In genomic region chr17:73285916-73286862, GRCh38 we compare ENCODE assay signal across 18 cellular contexts. TPM values are rescaled to one million over a fixed set of nuclear protein-coding genes. Genes with fewer than 3 reads are reported as not detected.
DNase-seq lines count a peak whose midpoint lies in the region; TF ChIP-seq lines count a peak whose summit lies in the region.
"Had no signal": no experiment of that assay in that cellular context is flagged by ENCODE, and none has a peak within 500 bp of the region (broad histone marks: within the 10 kb centered on the region; RNA-seq: fewer than 3 reads in every experiment).

No MANE protein-coding gene starts in this region.

- H3K27ac ChIP-seq in ascending aorta (peak overlapping the region; percentile 52 to 53), stomach smooth muscle (ENCODE audit: low read length) (peak overlapping the region; percentile 89), OCI-LY7 (ENCODE audit: low read depth, low read length, poor library complexity, severe bottlenecking) (no peak overlapping the region)
- H3K27ac ChIP-seq: SJCRH30 had no signal

- H3K27me3 ChIP-seq in ascending aorta: no peaks in the 10 kb centered on the region
- no peaks in the 10 kb centered on the region for H3K27me3 ChIP-seq in stomach smooth muscle (ENCODE audit: control insufficient read depth in 1 of 2, insufficient read depth in 2 of 2, low read length in 2 of 2)
- H3K27me3 ChIP-seq: SJCRH30 had no signal

- H3K4me1 Mint-ChIP-seq in HFFc6 (ENCODE audit: low read depth): peaks cover 48% of the 10 kb centered on the region

- no peaks in the 10 kb centered on the region for H3K9me3 ChIP-seq in ascending aorta
- no peaks in the 10 kb centered on the region for H3K9me3 ChIP-seq in stomach smooth muscle (ENCODE audit: control insufficient read depth in 2 of 2, low read length in 2 of 2)
- H3K9me3 ChIP-seq in OCI-LY7 (ENCODE audit: low read length): no peaks in the 10 kb centered on the region
- H3K9me3 ChIP-seq: SJCRH30 had no signal

- BruUV-seq in OCI-LY7 (replicated peaks; lab: Mats Ljungman, UMichigan): no TSS peak

- H3K27ac Mint-ChIP-seq in HFFc6: peak overlapping the region; percentile 52; the same call in 1 of the 2 replicates
- H3K27ac Mint-ChIP-seq: activated CD4-positive, alpha-beta T cell treated with anti-CD3 and anti-CD28 coated beads for 36 hours; activated naive CD4-positive, alpha-beta T cell treated with anti-CD3 and anti-CD28 coated beads, Interleukin-2, amount 50 U/mL, for 24 hours; T-helper 2 cell treated with Interferon-gamma antibody and Interleukin-4, amounts not matched to agents 5 μg/mL and 100 μg/mL, for 36 hours had no signal

- no peaks in the 10 kb centered on the region for H3K79me2 ChIP-seq in OCI-LY7 (ENCODE audit: insufficient read depth, low read depth, low read length)

- H3K4me1 ChIP-seq in ascending aorta (peaks cover 10 to 48% of the 10 kb centered on the region in 2 donors), stomach smooth muscle (ENCODE audit: control insufficient read depth, insufficient read depth, low read length) (peaks cover 80% of the 10 kb centered on the region), OCI-LY7 (ENCODE audit: insufficient read depth, low read length, poor library complexity, severe bottlenecking) (no peaks in the 10 kb centered on the region)

- H3K4me3 ChIP-seq in ascending aorta (no peak overlapping the region), stomach smooth muscle (ENCODE audit: low read length in 2 of 2) (peak overlapping the region in 1 of 2 donors; percentile 40), OCI-LY7 (ENCODE audit: low read depth, low read length, poor library complexity, severe bottlenecking) (no peak overlapping the region)
- H3K4me3 ChIP-seq: SJCRH30 had no signal

- TF ChIP-seq CTCF in HFFc6 (IDR thresholded peaks at IDR 0.05) (no peak), ascending aorta (IDR thresholded peaks at IDR 0.05) (no peak), OCI-LY7 (conservative IDR thresholded peaks at IDR 0.05; ENCODE audit: low read length) (no peak)

- peaks cover 9% of the 10 kb centered on the region for H3K36me3 Mint-ChIP-seq in HFFc6 (ENCODE audit: low read depth)
- H3K36me3 Mint-ChIP-seq: activated naive CD4-positive, alpha-beta T cell treated with anti-CD3 and anti-CD28 coated beads, Interleukin-2, amount 50 U/mL, for 24 hours had no signal

- DNase-seq in HFFc6 (no peak), ascending aorta (ENCODE audit: low spot score in 2 of 2) (no peak), islet precursor cell (peak; percentile 59), glomerular visceral epithelial cell (ENCODE audit: extremely low spot score) (no peak), OCI-LY7 (ENCODE audit: low spot score) (no peak), NCI-H187 (lab: John Stamatoyannopoulos, UW) (no peak), middle frontal gyrus (ENCODE audit: extremely low spot score, low spot score) (no peak)
- DNase-seq: activated CD4-positive, alpha-beta T cell treated with anti-CD3 and anti-CD28 coated beads for 36 hours; NCI-H1930; retina; SJCRH30; stimulated activated CD4-positive, alpha-beta T cell treated with anti-CD3 and anti-CD28 coated beads, Interleukin-2, amount 100 ng/mL, for 24 hours had no signal

- CTCF ChIA-PET in OCI-LY7 (lab: Charles Lee; ENCODE audit: unreplicated experiment): no interaction called here

- peak overlapping the region in 1 of 2 donors; percentile 21 for H3K9ac ChIP-seq in stomach smooth muscle (ENCODE audit: low read length in 2 of 2)

- H3K9me3 Mint-ChIP-seq in HFFc6: no peaks in the 10 kb centered on the region
- H3K9me3 Mint-ChIP-seq: activated naive CD4-positive, alpha-beta T cell treated with anti-CD3 and anti-CD28 coated beads, Interleukin-2, amount 50 U/mL, for 24 hours; T-helper 2 cell treated with Interferon-gamma antibody and Interleukin-4, amounts not matched to agents 5 μg/mL and 100 μg/mL, for 36 hours had no signal

- POLR2A ChIA-PET in OCI-LY7 (lab: Charles Lee): no interaction called here

- H3K4me2 ChIP-seq in OCI-LY7 (ENCODE audit: low read length): no peak overlapping the region

- H3K36me3 ChIP-seq in ascending aorta (peaks cover 19 to 20% of the 10 kb centered on the region in 2 donors), stomach smooth muscle (ENCODE audit: control insufficient read depth in 2 of 2, insufficient read depth in 2 of 2, low read length in 2 of 2) (peaks cover 14 to 20% of the 10 kb centered on the region in 2 donors), OCI-LY7 (ENCODE audit: insufficient read depth, low read length) (no peaks in the 10 kb centered on the region)
- H3K36me3 ChIP-seq: SJCRH30 had no signal

- H3K9me2 ChIP-seq in OCI-LY7 (ENCODE audit: insufficient read depth, low read length): no peaks in the 10 kb centered on the region

- no peak overlapping the region for H3K4me3 Mint-ChIP-seq in HFFc6
- H3K4me3 Mint-ChIP-seq: activated CD4-positive, alpha-beta T cell treated with anti-CD3 and anti-CD28 coated beads for 36 hours; activated naive CD4-positive, alpha-beta T cell treated with anti-CD3 and anti-CD28 coated beads, Interleukin-2, amount 50 U/mL, for 24 hours; T-helper 2 cell treated with Interferon-gamma antibody and Interleukin-4, amounts not matched to agents 5 μg/mL and 100 μg/mL, for 36 hours had no signal

- intact Hi-C loops in ascending aorta (cut with DNase I): no loop called here
- intact Hi-C loops in OCI-LY7 (cut with micrococcal nuclease; ENCODE audit: unreplicated experiment): no loop called here

- no peak overlapping the region for H2AFZ ChIP-seq in OCI-LY7 (ENCODE audit: low read length)

- 0 out of 2 replicates have a peak, but pooled peaks cover 5% of the 10 kb centered on the region for H3K27me3 Mint-ChIP-seq in HFFc6 (ENCODE audit: insufficient read depth)
- H3K27me3 Mint-ChIP-seq: activated CD4-positive, alpha-beta T cell treated with anti-CD3 and anti-CD28 coated beads for 36 hours had no signal

- H4K20me1 ChIP-seq in OCI-LY7 (ENCODE audit: insufficient read depth, low read length): no peaks in the 10 kb centered on the region

RNA-seq across cellular contexts. Expression of gene CPSF4L, which starts 24.5 kb away (rescaled TPM):
- total RNA-seq in HFFc6 (2021; fragmentation: NEBNext Ultra II Directional; extraction: Animal tissue kit (Norgen Biotek cat#: 25700)): not detected
- total RNA-seq in ascending aorta (not detected), OCI-LY7 (2022) (not detected in 2 replicates)
- total RNA-seq in OCI-LY7 (2014; rRNA removed; shearing (Covaris generic)): not detected in 2 replicates
- total RNA-seq: activated CD4-positive, alpha-beta T cell treated with anti-CD3 and anti-CD28 coated beads for 36 hours; HT1080; kidney epithelial cell; M059J; SJCRH30 had no signal

RNA-seq across cellular contexts. Expression of gene CDC42EP4, which starts 25.6 kb away (rescaled TPM):
- 10 to 100 TPM; 18.1 to 27.8 (median 25.9) TPM for total RNA-seq in HFFc6 (2021; fragmentation: NEBNext Ultra II Directional; extraction: Animal tissue kit (Norgen Biotek cat#: 25700))
- 104 TPM for total RNA-seq in ascending aorta
- not detected in 2 replicates for total RNA-seq in OCI-LY7 (2014; rRNA removed; shearing (Covaris generic))
- not detected in 2 replicates for total RNA-seq in OCI-LY7 (2022)

Comparison
In these comparisons a context has a peak if more than half of its experiments do, and no peak if none do; other contexts are left out.
1. RNA of gene CDC42EP4, which starts 25.6 kb away (total RNA-seq): 104 TPM in ascending aorta (single experiment) and 18.1 to 27.8 TPM in HFFc6; not detected in OCI-LY7; every median in the first group is over 10 times any median in the second.